In the genomic region with DNA sequence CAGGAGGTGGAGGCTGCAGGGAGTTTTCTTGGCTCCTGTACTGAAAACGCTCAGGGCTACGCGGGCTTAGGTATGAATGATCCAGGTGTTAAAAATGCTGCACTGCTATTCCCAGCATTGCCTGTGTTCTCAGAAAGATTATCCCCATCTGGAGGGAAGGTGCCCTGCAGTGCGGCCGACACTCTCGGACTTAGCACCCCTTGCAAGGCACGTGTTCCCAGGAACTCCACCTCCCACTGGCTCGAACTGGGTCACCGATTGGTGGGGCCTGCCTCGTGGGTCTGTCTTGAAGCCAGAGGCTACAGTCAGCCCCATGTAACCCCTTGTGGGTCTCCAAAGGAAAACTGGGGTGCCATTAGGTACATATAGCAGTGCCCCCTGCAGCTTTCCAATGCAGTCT, we compare ENCODE assay signal across 1 cellular context.
TF ChIP-seq lines count a peak whose summit lies in the region.

No MANE protein-coding gene starts in this region.

TF ChIP-seq in HepG2, 621 proteins besides CTCF, POLR2A, EP300 and RAD21 (continued from another document and continues in another):
- no peak for TF ChIP-seq KIAA2018 (CRISPR knock-in tag; IDR thresholded peaks at IDR 0.05; ENCODE audit: borderline replicate concordance)
- TF ChIP-seq HMG20A (CRISPR knock-in tag; IDR thresholded peaks at IDR 0.05; ENCODE audit: borderline replicate concordance): no peak
- no peak for TF ChIP-seq GLI4 (CRISPR knock-in tag; IDR thresholded peaks at IDR 0.05; ENCODE audit: borderline replicate concordance)
- TF ChIP-seq SMC3 (IDR thresholded peaks at IDR 0.05; ENCODE audit: low read length): no peak
- no peak for TF ChIP-seq EEA1 (CRISPR knock-in tag; IDR thresholded peaks at IDR 0.05; ENCODE audit: borderline replicate concordance)
- TF ChIP-seq MYPOP (CRISPR knock-in tag; IDR thresholded peaks at IDR 0.05): no peak
- TF ChIP-seq ZNF556 (CRISPR knock-in tag; IDR thresholded peaks at IDR 0.05; ENCODE audit: borderline replicate concordance): 0 out of 2 replicates have a peak, but pooled peaks have one; percentile 42
- TF ChIP-seq TOPORS (CRISPR knock-in tag; IDR thresholded peaks at IDR 0.05): no peak
- no peak for TF ChIP-seq ZNF292 (CRISPR knock-in tag; IDR thresholded peaks at IDR 0.05; ENCODE audit: borderline replicate concordance, low read depth)
- TF ChIP-seq, protein P1, sequence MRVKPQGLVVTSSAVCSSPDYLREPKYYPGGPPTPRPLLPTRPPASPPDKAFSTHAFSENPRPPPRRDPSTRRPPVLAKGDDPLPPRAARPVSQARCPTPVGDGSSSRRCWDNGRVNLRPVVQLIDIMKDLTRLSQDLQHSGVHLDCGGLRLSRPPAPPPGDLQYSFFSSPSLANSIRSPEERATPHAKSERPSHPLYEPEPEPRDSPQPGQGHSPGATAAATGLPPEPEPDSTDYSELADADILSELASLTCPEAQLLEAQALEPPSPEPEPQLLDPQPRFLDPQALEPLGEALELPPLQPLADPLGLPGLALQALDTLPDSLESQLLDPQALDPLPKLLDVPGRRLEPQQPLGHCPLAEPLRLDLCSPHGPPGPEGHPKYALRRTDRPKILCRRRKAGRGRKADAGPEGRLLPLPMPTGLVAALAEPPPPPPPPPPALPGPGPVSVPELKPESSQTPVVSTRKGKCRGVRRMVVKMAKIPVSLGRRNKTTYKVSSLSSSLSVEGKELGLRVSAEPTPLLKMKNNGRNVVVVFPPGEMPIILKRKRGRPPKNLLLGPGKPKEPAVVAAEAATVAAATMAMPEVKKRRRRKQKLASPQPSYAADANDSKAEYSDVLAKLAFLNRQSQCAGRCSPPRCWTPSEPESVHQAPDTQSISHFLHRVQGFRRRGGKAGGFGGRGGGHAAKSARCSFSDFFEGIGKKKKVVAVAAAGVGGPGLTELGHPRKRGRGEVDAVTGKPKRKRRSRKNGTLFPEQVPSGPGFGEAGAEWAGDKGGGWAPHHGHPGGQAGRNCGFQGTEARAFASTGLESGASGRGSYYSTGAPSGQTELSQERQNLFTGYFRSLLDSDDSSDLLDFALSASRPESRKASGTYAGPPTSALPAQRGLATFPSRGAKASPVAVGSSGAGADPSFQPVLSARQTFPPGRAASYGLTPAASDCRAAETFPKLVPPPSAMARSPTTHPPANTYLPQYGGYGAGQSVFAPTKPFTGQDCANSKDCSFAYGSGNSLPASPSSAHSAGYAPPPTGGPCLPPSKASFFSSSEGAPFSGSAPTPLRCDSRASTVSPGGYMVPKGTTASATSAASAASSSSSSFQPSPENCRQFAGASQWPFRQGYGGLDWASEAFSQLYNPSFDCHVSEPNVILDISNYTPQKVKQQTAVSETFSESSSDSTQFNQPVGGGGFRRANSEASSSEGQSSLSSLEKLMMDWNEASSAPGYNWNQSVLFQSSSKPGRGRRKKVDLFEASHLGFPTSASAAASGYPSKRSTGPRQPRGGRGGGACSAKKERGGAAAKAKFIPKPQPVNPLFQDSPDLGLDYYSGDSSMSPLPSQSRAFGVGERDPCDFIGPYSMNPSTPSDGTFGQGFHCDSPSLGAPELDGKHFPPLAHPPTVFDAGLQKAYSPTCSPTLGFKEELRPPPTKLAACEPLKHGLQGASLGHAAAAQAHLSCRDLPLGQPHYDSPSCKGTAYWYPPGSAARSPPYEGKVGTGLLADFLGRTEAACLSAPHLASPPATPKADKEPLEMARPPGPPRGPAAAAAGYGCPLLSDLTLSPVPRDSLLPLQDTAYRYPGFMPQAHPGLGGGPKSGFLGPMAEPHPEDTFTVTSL (CRISPR knock-in tag; IDR thresholded peaks at IDR 0.05; ENCODE audit: borderline replicate concordance): no peak
- TF ChIP-seq SKI (IDR thresholded peaks at IDR 0.05; ENCODE audit: partially characterized antibody): no peak
- no peak for TF ChIP-seq ZNF207 (IDR thresholded peaks at IDR 0.05; ENCODE audit: borderline replicate concordance)
- TF ChIP-seq ZNF891 (CRISPR knock-in tag; IDR thresholded peaks at IDR 0.05): no peak
- TF ChIP-seq ZNF510 (CRISPR knock-in tag; IDR thresholded peaks at IDR 0.05; ENCODE audit: low read depth): no peak
- no peak for TF ChIP-seq MAFG (CRISPR knock-in tag; IDR thresholded peaks at IDR 0.05)
- TF ChIP-seq ZNF546 (CRISPR knock-in tag; conservative IDR thresholded peaks at IDR 0.05): no peak
- TF ChIP-seq IRX3 (CRISPR knock-in tag; IDR thresholded peaks at IDR 0.05; ENCODE audit: borderline replicate concordance, low read depth): peak; percentile 57; the same call in 1 of the 2 replicates
- TF ChIP-seq KDM5A (IDR thresholded peaks at IDR 0.05; ENCODE audit: borderline replicate concordance, low read length): no peak
- TF ChIP-seq SOX13 (IDR thresholded peaks at IDR 0.05): no peak
- TF ChIP-seq SOX13 (CRISPR knock-in tag; conservative IDR thresholded peaks at IDR 0.05 in 1 of 2, IDR thresholded peaks at IDR 0.05 in 1 of 2): no peak
- no peak for TF ChIP-seq HNRNPUL1 (IDR thresholded peaks at IDR 0.05; ENCODE audit: low read depth, low read length)
- TF ChIP-seq ZBTB38 (CRISPR knock-in tag; IDR thresholded peaks at IDR 0.05): no peak
- TF ChIP-seq ZHX1 (CRISPR knock-in tag; IDR thresholded peaks at IDR 0.05; ENCODE audit: low read depth): 0 out of 2 replicates have a peak, but pooled peaks have one; percentile 51
- TF ChIP-seq MED13 (CRISPR knock-in tag; IDR thresholded peaks at IDR 0.05): no peak
- no peak for TF ChIP-seq HNRNPL (IDR thresholded peaks at IDR 0.05; ENCODE audit: low read depth, low read length)
- no peak for TF ChIP-seq MTF1 (CRISPR knock-in tag; IDR thresholded peaks at IDR 0.05)
- TF ChIP-seq HOXA9 (CRISPR knock-in tag; IDR thresholded peaks at IDR 0.05; ENCODE audit: borderline replicate concordance): no peak
- TF ChIP-seq ZMAT3 (CRISPR knock-in tag; conservative IDR thresholded peaks at IDR 0.05): no peak
- no peak for TF ChIP-seq RFX3 (CRISPR knock-in tag; IDR thresholded peaks at IDR 0.05)
- TF ChIP-seq, protein P2, sequence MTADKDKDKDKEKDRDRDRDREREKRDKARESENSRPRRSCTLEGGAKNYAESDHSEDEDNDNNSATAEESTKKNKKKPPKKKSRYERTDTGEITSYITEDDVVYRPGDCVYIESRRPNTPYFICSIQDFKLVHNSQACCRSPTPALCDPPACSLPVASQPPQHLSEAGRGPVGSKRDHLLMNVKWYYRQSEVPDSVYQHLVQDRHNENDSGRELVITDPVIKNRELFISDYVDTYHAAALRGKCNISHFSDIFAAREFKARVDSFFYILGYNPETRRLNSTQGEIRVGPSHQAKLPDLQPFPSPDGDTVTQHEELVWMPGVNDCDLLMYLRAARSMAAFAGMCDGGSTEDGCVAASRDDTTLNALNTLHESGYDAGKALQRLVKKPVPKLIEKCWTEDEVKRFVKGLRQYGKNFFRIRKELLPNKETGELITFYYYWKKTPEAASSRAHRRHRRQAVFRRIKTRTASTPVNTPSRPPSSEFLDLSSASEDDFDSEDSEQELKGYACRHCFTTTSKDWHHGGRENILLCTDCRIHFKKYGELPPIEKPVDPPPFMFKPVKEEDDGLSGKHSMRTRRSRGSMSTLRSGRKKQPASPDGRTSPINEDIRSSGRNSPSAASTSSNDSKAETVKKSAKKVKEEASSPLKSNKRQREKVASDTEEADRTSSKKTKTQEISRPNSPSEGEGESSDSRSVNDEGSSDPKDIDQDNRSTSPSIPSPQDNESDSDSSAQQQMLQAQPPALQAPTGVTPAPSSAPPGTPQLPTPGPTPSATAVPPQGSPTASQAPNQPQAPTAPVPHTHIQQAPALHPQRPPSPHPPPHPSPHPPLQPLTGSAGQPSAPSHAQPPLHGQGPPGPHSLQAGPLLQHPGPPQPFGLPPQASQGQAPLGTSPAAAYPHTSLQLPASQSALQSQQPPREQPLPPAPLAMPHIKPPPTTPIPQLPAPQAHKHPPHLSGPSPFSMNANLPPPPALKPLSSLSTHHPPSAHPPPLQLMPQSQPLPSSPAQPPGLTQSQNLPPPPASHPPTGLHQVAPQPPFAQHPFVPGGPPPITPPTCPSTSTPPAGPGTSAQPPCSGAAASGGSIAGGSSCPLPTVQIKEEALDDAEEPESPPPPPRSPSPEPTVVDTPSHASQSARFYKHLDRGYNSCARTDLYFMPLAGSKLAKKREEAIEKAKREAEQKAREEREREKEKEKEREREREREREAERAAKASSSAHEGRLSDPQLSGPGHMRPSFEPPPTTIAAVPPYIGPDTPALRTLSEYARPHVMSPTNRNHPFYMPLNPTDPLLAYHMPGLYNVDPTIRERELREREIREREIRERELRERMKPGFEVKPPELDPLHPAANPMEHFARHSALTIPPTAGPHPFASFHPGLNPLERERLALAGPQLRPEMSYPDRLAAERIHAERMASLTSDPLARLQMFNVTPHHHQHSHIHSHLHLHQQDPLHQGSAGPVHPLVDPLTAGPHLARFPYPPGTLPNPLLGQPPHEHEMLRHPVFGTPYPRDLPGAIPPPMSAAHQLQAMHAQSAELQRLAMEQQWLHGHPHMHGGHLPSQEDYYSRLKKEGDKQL (CRISPR knock-in tag; IDR thresholded peaks at IDR 0.05; ENCODE audit: low read depth): no peak
- no peak for TF ChIP-seq SSRP1 (CRISPR knock-in tag; IDR thresholded peaks at IDR 0.05)
- no peak for TF ChIP-seq ZNF230 (CRISPR knock-in tag; IDR thresholded peaks at IDR 0.05)
- TF ChIP-seq ZNF772 (CRISPR knock-in tag; IDR thresholded peaks at IDR 0.05): no peak
- TF ChIP-seq ARID2 (CRISPR knock-in tag; IDR thresholded peaks at IDR 0.05; ENCODE audit: borderline replicate concordance): no peak
- no peak for TF ChIP-seq IRF2 (CRISPR knock-in tag; IDR thresholded peaks at IDR 0.05)
- no peak for TF ChIP-seq SYNCRIP (IDR thresholded peaks at IDR 0.05; ENCODE audit: insufficient read depth, low read depth, low read length)
- no peak for TF ChIP-seq RFXAP (CRISPR knock-in tag; IDR thresholded peaks at IDR 0.05; ENCODE audit: borderline replicate concordance)
